Comparison of ENCODE assay signal across 11 cellular contexts in the genomic region with DNA sequence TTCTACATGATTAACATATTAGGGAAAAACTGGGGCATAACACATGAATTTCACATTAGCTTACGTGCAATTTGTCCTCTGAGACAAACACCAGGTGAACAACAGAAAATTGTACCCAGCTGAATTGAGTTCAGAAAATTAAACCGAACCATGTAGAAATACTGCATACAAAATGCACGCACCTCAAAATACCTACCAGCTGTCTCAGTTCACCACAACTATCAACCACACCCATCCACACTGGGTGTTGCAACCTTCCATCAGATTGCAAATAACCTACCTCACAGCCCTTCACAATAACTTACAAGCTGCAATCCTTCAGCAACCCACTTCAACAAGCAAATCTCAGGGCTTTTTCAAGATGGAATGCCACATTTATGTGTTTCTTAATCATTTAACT. TPM values are rescaled to one million over a fixed set of nuclear protein-coding genes. Genes with fewer than 3 reads are reported as not detected.
A peak's percentile ranks its signal among the peaks of the same experiment; 100 is the strongest.
DNase-seq lines count a peak whose midpoint lies in the region; ATAC-seq and TF ChIP-seq lines count a peak whose summit lies in the region.
"Had no signal": no experiment of that assay in that cellular context is flagged by ENCODE, and none has a peak within 500 bp of the region (broad histone marks: within the 10 kb centered on the region; RNA-seq: fewer than 3 reads in every experiment).

No MANE protein-coding gene starts in this region.

- 95 to 97% methylated on average over 3 of the region's 3 CpGs for WGBS in heart right ventricle, 2 donors

- H3K36me3 ChIP-seq in left lung (peaks cover 0 to 18% of the 10 kb centered on the region in 2 donors), heart right ventricle (peaks cover 0 to 58% (median 0%) of the 10 kb centered on the region in 9 donors)

- H3K27me3 ChIP-seq in left lung (no peaks in the 10 kb centered on the region), heart right ventricle (no peaks in the 10 kb centered on the region)
- H3K27me3 ChIP-seq: dorsolateral prefrontal cortex had no signal

- peak overlapping the region in 1 of 2 donors; percentile 54 for H3K27ac ChIP-seq in left lung
- peak overlapping the region in 1 of 10 donors; percentile 66 for H3K27ac ChIP-seq in heart right ventricle
- H3K27ac ChIP-seq: dorsolateral prefrontal cortex had no signal

- H3K4me3 Mint-ChIP-seq in activated T-cell treated with anti-CD3 and anti-CD28 coated beads, Interleukin-2, amount 50 U/mL, for 72 hours = peak overlapping the region; percentile 37 to 52

- H3K4me1 ChIP-seq in left lung = peaks cover 0 to 26% of the 10 kb centered on the region in 2 donors
- H3K4me1 ChIP-seq in heart right ventricle = peaks cover 0 to 10% (median 0%) of the 10 kb centered on the region in 9 donors

- peak; percentile 13 to 44 for DNase-seq in AML-193 (lab: John Stamatoyannopoulos, UW)
- DNase-seq in NCI-H226 = peak; percentile 83
- peak; percentile 61 to 70 for DNase-seq in activated T-cell treated with anti-CD3 and anti-CD28 coated beads, Interleukin-2, amount 50 U/mL, for 72 hours
- DNase-seq in left lung = no peak
- DNase-seq in heart right ventricle = no peak
- DNase-seq in NCI-H146 (lab: John Stamatoyannopoulos, UW) = no peak
- DNase-seq in ACHN = no peak
- DNase-seq in cerebellar nuclear complex (lab: John Stamatoyannopoulos, UW) = no peak
- DNase-seq: dorsolateral prefrontal cortex, left ventricle myocardium superior, NCI-H1417 treated with DMSO at 0.1 percent for 48 hours had no signal

- peak; percentile 83 to 89 for ATAC-seq in activated T-cell treated with anti-CD3 and anti-CD28 coated beads, Interleukin-2, amount 50 U/mL, for 72 hours (replicated peaks in 1 of 2)
- ATAC-seq in left lung (peak; percentile 85), heart right ventricle (no peak)
- ATAC-seq: left ventricle myocardium superior had no signal

- peaks cover 73% of the 10 kb centered on the region for H3K4me1 Mint-ChIP-seq in activated T-cell treated with anti-CD3 and anti-CD28 coated beads, Interleukin-2, amount 50 U/mL, for 72 hours (ENCODE audit: low read depth)

- intact Hi-C loops in left lung (cut with DNase I) (no loop called here), heart right ventricle (cut with DNase I) (no loop called here)

- H3K27ac Mint-ChIP-seq in activated T-cell treated with anti-CD3 and anti-CD28 coated beads, Interleukin-2, amount 50 U/mL, for 72 hours = peak overlapping the region; percentile 35

- in situ Hi-C loops in ACHN (cut with HindIII; ENCODE audit: low pct_ligation_motif_present, low pct_unique_long_range_greater_than_20kb, low sequenced_read_pairs) = no loop called here

- TF ChIP-seq CTCF in left lung (IDR thresholded peaks at IDR 0.05) = no peak
- no peak for TF ChIP-seq CTCF in heart right ventricle (IDR thresholded peaks at IDR 0.05)

- peaks cover 25 to 26% of the 10 kb centered on the region in 2 donors for H3K9me3 Mint-ChIP-seq in activated T-cell treated with anti-CD3 and anti-CD28 coated beads, Interleukin-2, amount 50 U/mL, for 72 hours

- no peaks in the 10 kb centered on the region for H3K27me3 Mint-ChIP-seq in activated T-cell treated with anti-CD3 and anti-CD28 coated beads, Interleukin-2, amount 50 U/mL, for 72 hours (ENCODE audit: low read depth)

- H3K4me3 ChIP-seq in left lung (no peak overlapping the region), heart right ventricle (no peak overlapping the region)
- H3K4me3 ChIP-seq: dorsolateral prefrontal cortex had no signal

- peaks cover 44 to 64% of the 10 kb centered on the region in 2 donors for H3K36me3 Mint-ChIP-seq in activated T-cell treated with anti-CD3 and anti-CD28 coated beads, Interleukin-2, amount 50 U/mL, for 72 hours (ENCODE audit: insufficient read depth in 2 of 2)

- no peaks in the 10 kb centered on the region for H3K9me3 ChIP-seq in left lung
- H3K9me3 ChIP-seq in heart right ventricle = peaks cover 0 to 6% (median 0%) of the 10 kb centered on the region in 11 donors

RNA-seq across cellular contexts. Expression of a gene that starts 55.9 kb away (rescaled TPM):
- total RNA-seq in activated T-cell treated with anti-CD3 and anti-CD28 coated beads, Interleukin-2, amount 50 U/mL, for 72 hours = 10 to 100 TPM; 35.2 to 40.6 TPM
- total RNA-seq in left lung (10 to 100 TPM; 48.1 to 48.9 TPM), heart right ventricle (10 to 100 TPM; 21.3 to 34.2 (median 25.3) TPM)
- 10 to 100 TPM; 30.4 to 58.4 TPM for polyA plus RNA-seq in heart right ventricle

RNA-seq across cellular contexts. Expression of a gene that starts 56.0 kb away (rescaled TPM):
- 10 to 100 TPM; 29.4 to 32.2 TPM for total RNA-seq in activated T-cell treated with anti-CD3 and anti-CD28 coated beads, Interleukin-2, amount 50 U/mL, for 72 hours
- total RNA-seq in left lung = 10 to 100 TPM; 24.3 to 26.6 TPM
- 10 to 100 TPM; 20.2 to 33.8 (median 26.0) TPM for total RNA-seq in heart right ventricle
- polyA plus RNA-seq in heart right ventricle = 10 to 100 TPM; 22.6 to 61.2 TPM

Comparison
In these comparisons a context has a peak if more than half of its experiments do, and no peak if none do; other contexts are left out.
1. DNase-seq: peak in AML-193 (2 of 2), NCI-H226 (single experiment) and activated T-cell treated with anti-CD3 and anti-CD28 coated beads, Interleukin-2, amount 50 U/mL, for 72 hours (2 of 2); none in left lung (0 of 2), heart right ventricle (0 of 2), NCI-H146 (single experiment), ACHN (single experiment) and cerebellar nuclear complex (0 of 2).
2. ATAC-seq: peak in activated T-cell treated with anti-CD3 and anti-CD28 coated beads, Interleukin-2, amount 50 U/mL, for 72 hours (2 of 2) and left lung (single experiment); none in heart right ventricle (0 of 8).